ENCODE assay signal across 15 cellular contexts in genomic region chr22:22509912-22510311, GRCh38. TPM values are rescaled to one million over a fixed set of nuclear protein-coding genes. Genes with fewer than 3 reads are reported as not detected.
"Had no signal": no experiment of that assay in that cellular context is flagged by ENCODE, and none has a peak within 500 bp of the region (broad histone marks: within the 10 kb centered on the region; RNA-seq: fewer than 3 reads in every experiment).

No MANE protein-coding gene starts in this region.

RNA-seq across cellular contexts. Expression of gene ZNF280A, which starts 10.2 kb away (rescaled TPM):
- total RNA-seq: esophagus muscularis mucosa, fibroblast of villous mesenchyme, gastrocnemius medialis, heart right ventricle, left lobe of liver, mammary epithelial cell, mesenteric fat pad, mucosa of descending colon, omental fat pad, prostate gland, renal cortical epithelial cell, temporal lobe, upper lobe of left lung, vagina had no signal
- polyA plus RNA-seq: heart right ventricle, mammary epithelial cell had no signal

RNA-seq across cellular contexts. Expression of gene PRAME, which starts 49.2 kb away (rescaled TPM):
- total RNA-seq: esophagus muscularis mucosa, gastrocnemius medialis, lower leg skin, mammary epithelial cell, mesenteric fat pad, omental fat pad, temporal lobe, vagina had no signal
